In genomic region chr12:25256826-25257225, GRCh38 we compare ENCODE assay signal across 19 cellular contexts. TPM values are rescaled to one million over a fixed set of nuclear protein-coding genes. Genes with fewer than 3 reads are reported as not detected.
A peak's percentile ranks its signal among the peaks of the same experiment; 100 is the strongest.
DNase-seq lines count a peak whose midpoint lies in the region; ATAC-seq and TF ChIP-seq lines count a peak whose summit lies in the region.
"Had no signal": no experiment of that assay in that cellular context is flagged by ENCODE, and none has a peak within 500 bp of the region (broad histone marks: within the 10 kb centered on the region; RNA-seq: fewer than 3 reads in every experiment).

No MANE protein-coding gene starts in this region.

- peaks cover 2% of the 10 kb centered on the region for H3K9me3 Mint-ChIP-seq in glutamatergic neuron (ENCODE audit: unreplicated experiment)
- H3K9me3 Mint-ChIP-seq: activated CD4-positive, alpha-beta T cell treated with anti-CD3 and anti-CD28 coated beads, Interleukin-2, amount 10 ng/mL, durations not matched to agents 7 days and 5 days; CD8-positive, alpha-beta memory T cell; HFFc6; stimulated activated naive CD8-positive, alpha-beta T cell treated with anti-CD3 and anti-CD28 coated beads, Interleukin-15, Interleukin-2, amounts not matched to agents 100 ng/mL and 50 ng/mL, for 24 hours had no signal

- no peak for DNase-seq in IMR-90
- no peak for DNase-seq in glutamatergic neuron
- DNase-seq in mucosa of descending colon, result no peak
- DNase-seq in NCI-H510A (lab: John Stamatoyannopoulos, UW), result no peak
- DNase-seq in COR-L47 (lab: John Stamatoyannopoulos, UW), result no peak
- DNase-seq in psoas muscle, result no peak
- DNase-seq: activated CD4-positive, alpha-beta T cell treated with anti-CD3 and anti-CD28 coated beads, Interleukin-2, amount 10 ng/mL, durations not matched to agents 7 days and 5 days; activated CD8-positive, alpha-beta memory T cell treated with anti-CD3 and anti-CD28 coated beads, Interleukin-2, amount 50 U/mL, for 48 hours; activated naive CD4-positive, alpha-beta T cell; aorta; CD8-positive, alpha-beta memory T cell; HFFc6; hippocampal formation; NCI-H1436; NCI-H446 treated with DMSO at 0.1 percent for 48 hours; stimulated activated CD4-positive, alpha-beta T cell treated with anti-CD3 and anti-CD28 coated beads, Interleukin-1b, Interleukin-23, amount 100 ng/mL, for 48 hours had no signal

- no peak overlapping the region for H3K4me3 Mint-ChIP-seq in glutamatergic neuron (ENCODE audit: unreplicated experiment)
- H3K4me3 Mint-ChIP-seq: activated CD4-positive, alpha-beta T cell treated with anti-CD3 and anti-CD28 coated beads, Interleukin-2, amount 10 ng/mL, durations not matched to agents 7 days and 5 days; HFFc6; stimulated activated naive CD8-positive, alpha-beta T cell treated with anti-CD3 and anti-CD28 coated beads, Interleukin-15, Interleukin-2, amounts not matched to agents 100 ng/mL and 50 ng/mL, for 24 hours had no signal

- H4K8ac ChIP-seq in IMR-90 (ENCODE audit: low read depth in 2 of 2, low read length in 2 of 2), result no peak overlapping the region

- H3K9me3 ChIP-seq in IMR-90 (ENCODE audit: control insufficient read depth, insufficient read depth, low read length), result no peaks in the 10 kb centered on the region
- H3K9me3 ChIP-seq in mucosa of descending colon, result no peaks in the 10 kb centered on the region
- no peaks in the 10 kb centered on the region for H3K9me3 ChIP-seq in psoas muscle

- H3K4me3 ChIP-seq in IMR-90 (ENCODE audit: insufficient read depth, low read depth, low read length), result no peak overlapping the region
- H3K4me3 ChIP-seq in mucosa of descending colon, result no peak overlapping the region
- no peak overlapping the region for H3K4me3 ChIP-seq in psoas muscle

- H3K9me1 ChIP-seq in IMR-90 (ENCODE audit: insufficient read depth, low read length), result no peaks in the 10 kb centered on the region

- H3K4ac ChIP-seq in IMR-90 (ENCODE audit: low read depth, low read length), result no peak overlapping the region

- peaks cover 11% of the 10 kb centered on the region for H3K4me1 Mint-ChIP-seq in glutamatergic neuron (ENCODE audit: low read depth, unreplicated experiment)

- H3K36me3 ChIP-seq in IMR-90 (ENCODE audit: control insufficient read depth, insufficient read depth, low read length), result no peaks in the 10 kb centered on the region
- H3K36me3 ChIP-seq in mucosa of descending colon (ENCODE audit: low read depth), result no peaks in the 10 kb centered on the region
- no peaks in the 10 kb centered on the region for H3K36me3 ChIP-seq in psoas muscle (ENCODE audit: insufficient read depth in 1 of 2, low read depth in 1 of 2)

- H2BK20ac ChIP-seq in IMR-90 (ENCODE audit: low read depth, low read length), result no peak overlapping the region

- 0 out of 2 replicates have a peak, but pooled peaks cover 2% of the 10 kb centered on the region for H3K4me1 ChIP-seq in IMR-90 (ENCODE audit: control insufficient read depth, insufficient read depth, low read length)
- H3K4me1 ChIP-seq in mucosa of descending colon (ENCODE audit: low read depth), result peaks cover 5% of the 10 kb centered on the region
- H3K4me1 ChIP-seq in psoas muscle, result no peaks in the 10 kb centered on the region

- H3K18ac ChIP-seq in IMR-90 (ENCODE audit: low read depth, low read length), result no peak overlapping the region

- peak overlapping the region; percentile 23; the same call in 1 of the 2 replicates for H3K27ac ChIP-seq in C4-2B
- no peak overlapping the region for H3K27ac ChIP-seq in IMR-90 (ENCODE audit: insufficient read depth, low read length)
- no peak overlapping the region for H3K27ac ChIP-seq in psoas muscle

- no peak overlapping the region for H2AFZ ChIP-seq in IMR-90 (replicated peaks; ENCODE audit: low read length, poor library complexity)

- no peak overlapping the region for H3K14ac ChIP-seq in IMR-90 (replicated peaks; ENCODE audit: low read depth, low read length)

- no peak overlapping the region for H2BK15ac ChIP-seq in IMR-90 (ENCODE audit: low read depth, low read length)

- in situ Hi-C loops in IMR-90 (cut with MboI; ENCODE audit: low sequenced_read_pairs), result no loop called here

- H4K91ac ChIP-seq in IMR-90 (ENCODE audit: insufficient read depth, low read depth, low read length), result no peak overlapping the region

- no peak for TF ChIP-seq CTCF in C4-2B (conservative IDR thresholded peaks at IDR 0.05)
- TF ChIP-seq CTCF in IMR-90 (conservative IDR thresholded peaks at IDR 0.05; ENCODE audit: low read depth, low read length), result no peak
- no peak for TF ChIP-seq CTCF in glutamatergic neuron (IDR thresholded peaks at IDR 0.05; ENCODE audit: partially characterized antibody, unreplicated experiment)
- no peak for TF ChIP-seq CTCF in mucosa of descending colon (IDR thresholded peaks at IDR 0.05)
- no peak for TF ChIP-seq CTCF in psoas muscle (IDR thresholded peaks at IDR 0.05)

- H3K9ac ChIP-seq in IMR-90 (ENCODE audit: low read depth, low read length), result no peak overlapping the region

- dilution Hi-C loops in IMR-90 (cut with HindIII; ENCODE audit: low sequenced_read_pairs, unreplicated experiment), result no loop called here

- H3K4me2 ChIP-seq in IMR-90 (ENCODE audit: low read depth, low read length), result no peak overlapping the region

- POLR2A ChIA-PET in IMR-90 (lab: Charles Lee; ENCODE audit: unreplicated experiment), result interaction anchor here (0.6 kb wide), 1 partner anchor 19 kb away, joined by 3 read pairs; no protein-coding TSS in a partner anchor

- H2AK5ac ChIP-seq in IMR-90 (ENCODE audit: low read depth, low read length), result no peak overlapping the region

- intact Hi-C loops in IMR-90 (cut with micrococcal nuclease) (no loop called here), mucosa of descending colon (cut with DNase I, micrococcal nuclease) (no loop called here), psoas muscle (cut with DNase I) (loop anchor here in 1 of 2 donors (10.0 kb wide), 1 partner anchor 698 kb away; the partner anchor contains the start of gene RASSF8)

- H3K27ac Mint-ChIP-seq in glutamatergic neuron (ENCODE audit: unreplicated experiment), result peak overlapping the region; percentile 0
- H3K27ac Mint-ChIP-seq: activated CD4-positive, alpha-beta T cell treated with anti-CD3 and anti-CD28 coated beads, Interleukin-2, amount 10 ng/mL, durations not matched to agents 7 days and 5 days; HFFc6; stimulated activated naive CD8-positive, alpha-beta T cell treated with anti-CD3 and anti-CD28 coated beads, Interleukin-15, Interleukin-2, amounts not matched to agents 100 ng/mL and 50 ng/mL, for 24 hours had no signal

- H2AK9ac ChIP-seq in IMR-90 (replicated peaks; ENCODE audit: low read depth, low read length, poor library complexity), result no peak overlapping the region

- no peak overlapping the region for H2BK120ac ChIP-seq in IMR-90 (ENCODE audit: low read depth, low read length)

- no peak overlapping the region for H3K23ac ChIP-seq in IMR-90 (ENCODE audit: low read depth, low read length)

- TF ChIP-seq RAD21 in IMR-90 (IDR thresholded peaks at IDR 0.05; ENCODE audit: low read length), result no peak

- H3K79me1 ChIP-seq in IMR-90 (ENCODE audit: low read depth in 1 of 2, low read length in 2 of 2), result no peaks in the 10 kb centered on the region

- no peak for TF ChIP-seq POLR2A in IMR-90 (IDR thresholded peaks at IDR 0.05; ENCODE audit: low read depth, low read length)

- 69% methylated on average over 3 of the region's 3 CpGs; no CpG with 5 or more reads in 1 of the 2 experiments for WGBS in IMR-90 (ENCODE audit: extremely low coverage in 2 of 2, insufficient read length in 1 of 2), 2 experiments
- 71 to 74% (median 73%) methylated on average over 3 of the region's 3 CpGs for WGBS in psoas muscle, 3 donors

- no peak overlapping the region for H4K5ac ChIP-seq in IMR-90 (ENCODE audit: low read depth, low read length)

- CTCF ChIA-PET in IMR-90 (lab: Yijun Ruan, JAX), result interaction anchor here (1.3 kb wide), 1 partner anchor 109 kb away, joined by 3 read pairs; no protein-coding TSS in a partner anchor

- H3K27me3 ChIP-seq in IMR-90 (ENCODE audit: control insufficient read depth, insufficient read depth, low read length), result no peaks in the 10 kb centered on the region
- H3K27me3 ChIP-seq in psoas muscle (ENCODE audit: insufficient read depth in 3 of 3, low read length in 2 of 3), result no peaks in the 10 kb centered on the region

- H3K27me3 Mint-ChIP-seq in glutamatergic neuron (ENCODE audit: unreplicated experiment), result peaks cover 3% of the 10 kb centered on the region

- BruUV-seq in IMR-90 (replicated peaks; lab: Mats Ljungman, UMichigan), result no TSS peak

- H3K56ac ChIP-seq in IMR-90 (ENCODE audit: extremely low read depth, insufficient read depth, low read length), result no peak overlapping the region

- ATAC-seq in IMR-90 (ENCODE audit: low read depth) (no peak), mucosa of descending colon (peak; percentile 34), GM18858 (IDR thresholded peaks at IDR 0.05; ENCODE audit: unreplicated experiment) (no peak), psoas muscle (no peak)

- no peak overlapping the region for H2BK5ac ChIP-seq in IMR-90 (ENCODE audit: low read depth, low read length, poor library complexity, severe bottlenecking)

- no peaks in the 10 kb centered on the region for H3K36me3 Mint-ChIP-seq in glutamatergic neuron (ENCODE audit: unreplicated experiment)

- no peaks in the 10 kb centered on the region for H4K20me1 ChIP-seq in IMR-90 (ENCODE audit: insufficient read depth, low read length)

TF ChIP-seq in IMR-90, 13 proteins besides CTCF, POLR2A, EP300 and RAD21:
- TF ChIP-seq USF2 (IDR thresholded peaks at IDR 0.05; ENCODE audit: low read depth, low read length) (peak; percentile 26; the same call in 1 of the 2 replicates), FOS (IDR thresholded peaks at IDR 0.05; ENCODE audit: low read depth, low read length) (no peak)

RNA-seq across cellular contexts. Expression of gene KRAS, which starts 6.1 kb away (rescaled TPM):
- 9.3 and 20.0 TPM in 2 replicates for total RNA-seq in IMR-90 (2012; rRNA removed)
- 8.1 and 10.7 TPM in 2 replicates for polyA plus RNA-seq in IMR-90 (2012; rRNA removed)
- 2.6 and 3.5 TPM in 2 replicates for polyA plus RNA-seq in IMR-90 (2012; cell fraction: cytosol; rRNA removed)
- polyA plus RNA-seq in IMR-90 (2012; cell fraction: nucleus; rRNA removed; ENCODE audit: low replicate concordance), result 1.7 and 7.4 TPM in 2 replicates
- total RNA-seq in glutamatergic neuron (ENCODE audit: unreplicated experiment), result 42.6 TPM
- total RNA-seq in mucosa of descending colon, result 10 to 100 TPM; 43.5 to 64.3 (median 62.7) TPM
- total RNA-seq in psoas muscle, result 10 to 100 TPM; 12.3 to 18.0 (median 15.1) TPM
- polyA plus RNA-seq in psoas muscle, result 10 to 100 TPM in 2 of 3 donors, 1 to 10 TPM in 1; 5.2 to 11.3 (median 10.8) TPM
